In genomic region chr3:189584609-189585008, GRCh38 we compare ENCODE assay signal across 34 cellular contexts. TPM values are rescaled to one million over a fixed set of nuclear protein-coding genes. Genes with fewer than 3 reads are reported as not detected.
"Had no signal": no experiment of that assay in that cellular context is flagged by ENCODE, and none has a peak within 500 bp of the region (broad histone marks: within the 10 kb centered on the region; RNA-seq: fewer than 3 reads in every experiment).

No MANE protein-coding gene starts in this region.

- H3K36me3 ChIP-seq: SJCRH30 had no signal

- ATAC-seq: activated CD8-positive, alpha-beta memory T cell treated with anti-CD3 and anti-CD28 coated beads, Interleukin-2, amount 10 ng/mL, durations not matched to agents 7 days and 5 days; activated naive CD8-positive, alpha-beta T cell treated with anti-CD3 and anti-CD28 coated beads, Interleukin-2, amount 50 U/mL, for 24 hours had no signal

- DNase-seq: activated B cell treated with CpG ODN at 0.5 μM for 24 hours; activated CD4-positive, alpha-beta memory T cell treated with anti-CD3 and anti-CD28 coated beads for 36 hours; activated CD4-positive, alpha-beta T cell treated with anti-CD3 and anti-CD28 coated beads for 4 hours; activated CD4-positive, alpha-beta T cell treated with anti-CD3 and anti-CD28 coated beads, Interleukin-2, amount 50 U/mL, for 1 hour; activated CD4-positive, CD25-positive, alpha-beta regulatory T cell treated with anti-CD3 and anti-CD28 coated beads, Interleukin-2, amount 50 U/mL, for 72 hours; activated CD8-positive, alpha-beta memory T cell treated with anti-CD3 and anti-CD28 coated beads for 24 hours; activated CD8-positive, alpha-beta memory T cell treated with anti-CD3 and anti-CD28 coated beads, Interleukin-2, amount 10 ng/mL, durations not matched to agents 7 days and 5 days; activated CD8-positive, alpha-beta memory T cell treated with anti-CD3 and anti-CD28 coated beads, Interleukin-2, amount 50 U/mL, for 48 hours; activated effector memory CD4-positive, alpha-beta T cell treated with Interleukin-2 at 50 U/mL for 16 hours; activated naive CD4-positive, alpha-beta T cell treated with anti-CD3 and anti-CD28 coated beads, Interleukin-2, amount 10 ng/mL, durations not matched to agents 7 days and 5 days; activated naive CD8-positive, alpha-beta T cell treated with anti-CD3 and anti-CD28 coated beads, Interleukin-2, amount 50 U/mL, for 24 hours; activated T-cell treated with anti-CD3 and anti-CD28 coated beads, Interleukin-2, amount 50 U/mL, for 48 hours; anterior cingulate cortex; NCI-H1092 treated with DMSO at 0.1 percent for 48 hours; NCI-H1417; NCI-H146; NCI-H187; NCI-H2029 treated with DMSO at 0.1 percent for 48 hours; NCI-H2107; NCI-H2171; NCI-H510A; NCI-H526; NCI-H748 treated with DMSO at 0.1 percent for 48 hours; NK-92 treated with Interleukin-12 subunit alpha and Interleukin-12 subunit beta, amount 100 ng/mL, for 24 hours; PC-9; SHP77; SJCRH30; SK-N-SH had no signal

- H3K27me3 ChIP-seq: SJCRH30 had no signal

- H3K9ac ChIP-seq: KMS-11, SK-N-SH had no signal

- H3K4me2 ChIP-seq: KMS-11, PC-9, SK-N-SH had no signal

- H3K9me3 Mint-ChIP-seq: activated B cell treated with CpG ODN at 0.5 μM for 24 hours; activated CD4-positive, alpha-beta memory T cell treated with anti-CD3 and anti-CD28 coated beads for 36 hours; activated naive CD4-positive, alpha-beta T cell treated with anti-CD3 and anti-CD28 coated beads, Interleukin-2, amount 10 ng/mL, durations not matched to agents 7 days and 5 days; activated naive CD8-positive, alpha-beta T cell treated with anti-CD3 and anti-CD28 coated beads, Interleukin-2, amount 50 U/mL, for 24 hours; brain; T-helper 1 cell treated with Interleukin-12 subunit alpha and Interleukin-12 subunit beta and Interleukin-4 antibody, amounts not matched to agents 30 μg/mL and 1 μg/mL, for 36 hours; T-helper 2 cell treated with Interferon-gamma antibody and Interleukin-4, amounts not matched to agents 5 μg/mL and 100 μg/mL, for 36 hours had no signal

- H3K27ac Mint-ChIP-seq: activated B cell treated with CpG ODN at 0.5 μM for 24 hours; activated CD4-positive, alpha-beta memory T cell treated with anti-CD3 and anti-CD28 coated beads for 36 hours; activated CD8-positive, alpha-beta memory T cell treated with anti-CD3 and anti-CD28 coated beads, Interleukin-2, amount 10 ng/mL, durations not matched to agents 7 days and 5 days; activated naive CD4-positive, alpha-beta T cell treated with anti-CD3 and anti-CD28 coated beads, Interleukin-2, amount 10 ng/mL, durations not matched to agents 7 days and 5 days; activated naive CD8-positive, alpha-beta T cell; activated naive CD8-positive, alpha-beta T cell treated with anti-CD3 and anti-CD28 coated beads, Interleukin-2, amount 50 U/mL, for 24 hours; brain; T-helper 1 cell treated with Interleukin-12 subunit alpha and Interleukin-12 subunit beta and Interleukin-4 antibody, amounts not matched to agents 30 μg/mL and 1 μg/mL, for 36 hours; T-helper 2 cell treated with Interferon-gamma antibody and Interleukin-4, amounts not matched to agents 5 μg/mL and 100 μg/mL, for 36 hours had no signal

- H3K27me3 Mint-ChIP-seq: activated B cell treated with CpG ODN at 0.5 μM for 24 hours; activated CD8-positive, alpha-beta memory T cell treated with anti-CD3 and anti-CD28 coated beads, Interleukin-2, amount 10 ng/mL, durations not matched to agents 7 days and 5 days; activated naive CD4-positive, alpha-beta T cell treated with anti-CD3 and anti-CD28 coated beads, Interleukin-2, amount 10 ng/mL, durations not matched to agents 7 days and 5 days had no signal

- H3K4me3 Mint-ChIP-seq: activated B cell treated with CpG ODN at 0.5 μM for 24 hours; activated CD4-positive, alpha-beta memory T cell treated with anti-CD3 and anti-CD28 coated beads for 36 hours; activated CD8-positive, alpha-beta memory T cell treated with anti-CD3 and anti-CD28 coated beads, Interleukin-2, amount 10 ng/mL, durations not matched to agents 7 days and 5 days; activated naive CD4-positive, alpha-beta T cell treated with anti-CD3 and anti-CD28 coated beads, Interleukin-2, amount 10 ng/mL, durations not matched to agents 7 days and 5 days; activated naive CD8-positive, alpha-beta T cell; activated naive CD8-positive, alpha-beta T cell treated with anti-CD3 and anti-CD28 coated beads, Interleukin-2, amount 50 U/mL, for 24 hours; brain; T-helper 1 cell treated with Interleukin-12 subunit alpha and Interleukin-12 subunit beta and Interleukin-4 antibody, amounts not matched to agents 30 μg/mL and 1 μg/mL, for 36 hours; T-helper 2 cell treated with Interferon-gamma antibody and Interleukin-4, amounts not matched to agents 5 μg/mL and 100 μg/mL, for 36 hours had no signal

- H3K9me3 ChIP-seq: SJCRH30, SK-N-SH had no signal

- H3K27ac ChIP-seq: KMS-11, PC-9, SJCRH30, VCaP had no signal

- H3K36me3 Mint-ChIP-seq: activated CD4-positive, alpha-beta memory T cell treated with anti-CD3 and anti-CD28 coated beads for 36 hours; activated naive CD4-positive, alpha-beta T cell treated with anti-CD3 and anti-CD28 coated beads, Interleukin-2, amount 10 ng/mL, durations not matched to agents 7 days and 5 days; brain had no signal

- H3K4me1 Mint-ChIP-seq: activated B cell treated with CpG ODN at 0.5 μM for 24 hours; activated naive CD4-positive, alpha-beta T cell treated with anti-CD3 and anti-CD28 coated beads, Interleukin-2, amount 10 ng/mL, durations not matched to agents 7 days and 5 days; brain had no signal

- H3K4me1 ChIP-seq: SJCRH30 had no signal

- H2AFZ ChIP-seq: PC-9 had no signal

- H3K4me3 ChIP-seq: PC-9, SJCRH30 had no signal

RNA-seq across cellular contexts. Expression of gene TP63, which starts 46.6 kb away (rescaled TPM):
- polyA plus RNA-seq: SK-N-SH had no signal
